In genomic region chr3:171828852-171829770, GRCh38 we compare ENCODE assay signal across 12 cellular contexts. TPM values are rescaled to one million over a fixed set of nuclear protein-coding genes. Genes with fewer than 3 reads are reported as not detected.
DNase-seq lines count a peak whose midpoint lies in the region; ATAC-seq and TF ChIP-seq lines count a peak whose summit lies in the region.
"Had no signal": no experiment of that assay in that cellular context is flagged by ENCODE, and none has a peak within 500 bp of the region (broad histone marks: within the 10 kb centered on the region; RNA-seq: fewer than 3 reads in every experiment).

No MANE protein-coding gene starts in this region.

- H3K4ac ChIP-seq in mesenchymal stem cell (ENCODE audit: low read depth in 1 of 2, low read length in 2 of 2), result no peak overlapping the region

- no peaks in the 10 kb centered on the region for H3K9me3 Mint-ChIP-seq in nephron
- no peaks in the 10 kb centered on the region for H3K9me3 Mint-ChIP-seq in naive thymus-derived CD8-positive, alpha-beta T cell
- H3K9me3 Mint-ChIP-seq: activated naive CD4-positive, alpha-beta T cell treated with anti-CD3 and anti-CD28 coated beads for 36 hours had no signal

- H2AK5ac ChIP-seq in mesenchymal stem cell (ENCODE audit: low read length, severe bottlenecking), result no peak overlapping the region

- H3K4me1 ChIP-seq in mesenchymal stem cell (ENCODE audit: control insufficient read depth, insufficient read depth, low read depth, low read length), result peaks cover 12% of the 10 kb centered on the region

- peak overlapping the region in 52 of 59 donors; percentile 19 to 87 (median 77) for H3K27ac ChIP-seq in dorsolateral prefrontal cortex
- no peak overlapping the region for H3K27ac ChIP-seq in mesenchymal stem cell (ENCODE audit: low read length, poor library complexity, severe bottlenecking)

- peak; percentile 30 for ATAC-seq in Right ventricle myocardium inferior
- no peak for ATAC-seq in naive thymus-derived CD8-positive, alpha-beta T cell

- H3K36me3 Mint-ChIP-seq in nephron (ENCODE audit: low read depth), result no peaks in the 10 kb centered on the region
- H3K36me3 Mint-ChIP-seq in naive thymus-derived CD8-positive, alpha-beta T cell, result no peaks in the 10 kb centered on the region

- peak overlapping the region in 2 of 3 experiments; percentile 37 to 65 for H3K27ac Mint-ChIP-seq in nephron
- H3K27ac Mint-ChIP-seq in naive thymus-derived CD8-positive, alpha-beta T cell, result peak overlapping the region in 1 of 10 donors; percentile 61
- H3K27ac Mint-ChIP-seq: activated naive CD4-positive, alpha-beta T cell treated with anti-CD3 and anti-CD28 coated beads for 36 hours had no signal

- POLR2A ChIA-PET in naive thymus-derived CD8-positive, alpha-beta T cell (lab: Charles Lee), result interaction anchor here (0.5 kb wide), 1 partner anchor 31 kb away, joined by 3 read pairs; no protein-coding TSS in a partner anchor

- no peaks in the 10 kb centered on the region for H3K36me3 ChIP-seq in mesenchymal stem cell (ENCODE audit: control insufficient read depth in 1 of 2, insufficient read depth in 2 of 2, low read depth in 1 of 2, low read length in 2 of 2)

- 97% methylated on average over 5 of the region's 5 CpGs for WGBS in mesenchymal stem cell

- TF ChIP-seq CTCF in dorsolateral prefrontal cortex (IDR thresholded peaks at IDR 0.05 in 54 of 56, conservative IDR thresholded peaks at IDR 0.05 in 2 of 56; ENCODE audit: low read depth in 1 of 56, partially characterized antibody in 56 of 56) (no peak), nephron (IDR thresholded peaks at IDR 0.05; ENCODE audit: unreplicated experiment in 3 of 3) (no peak)

- H3K27me3 Mint-ChIP-seq in nephron (ENCODE audit: low read depth), result peaks cover 5% of the 10 kb centered on the region
- peaks cover 0 to 20% (median 8%) of the 10 kb centered on the region in 5 donors for H3K27me3 Mint-ChIP-seq in naive thymus-derived CD8-positive, alpha-beta T cell

- H4K8ac ChIP-seq in mesenchymal stem cell (ENCODE audit: low read length), result no peak overlapping the region

- DNase-seq in Right ventricle myocardium inferior (ENCODE audit: missing footprints) (no peak), cardiac septum (ENCODE audit: low spot score) (no peak), dorsolateral prefrontal cortex (no peak), NCI-H1105 (lab: John Stamatoyannopoulos, UW) (no peak), mesenchymal stem cell (no peak), NCI-H2107 treated with DMSO at 0.1 percent for 48 hours (lab: John Stamatoyannopoulos, UW; ENCODE audit: unreplicated experiment) (no peak)
- no peak for DNase-seq in naive thymus-derived CD8-positive, alpha-beta T cell
- DNase-seq: activated naive CD4-positive, alpha-beta T cell treated with anti-CD3 and anti-CD28 coated beads for 36 hours; T-helper 9 cell had no signal

- no peak overlapping the region for H3K4me3 ChIP-seq in dorsolateral prefrontal cortex
- H3K4me3 ChIP-seq in mesenchymal stem cell (ENCODE audit: insufficient read depth in 1 of 2, low read depth in 1 of 2, low read length in 2 of 2), result no peak overlapping the region

- no peak overlapping the region for H3K14ac ChIP-seq in mesenchymal stem cell (ENCODE audit: low read length in 2 of 2)

- no peaks in the 10 kb centered on the region for H3K9me3 ChIP-seq in mesenchymal stem cell (ENCODE audit: control insufficient read depth, low read length)

- H4K91ac ChIP-seq in mesenchymal stem cell (ENCODE audit: low read length), result no peak overlapping the region

- no peak overlapping the region for H3K4me3 Mint-ChIP-seq in nephron
- no peak overlapping the region for H3K4me3 Mint-ChIP-seq in naive thymus-derived CD8-positive, alpha-beta T cell
- H3K4me3 Mint-ChIP-seq: activated naive CD4-positive, alpha-beta T cell treated with anti-CD3 and anti-CD28 coated beads for 36 hours had no signal

- H2BK12ac ChIP-seq in mesenchymal stem cell (ENCODE audit: low read length in 2 of 2), result peak overlapping the region in 1 of 2 experiments; percentile 77

- no peak overlapping the region for H3K9ac ChIP-seq in mesenchymal stem cell (ENCODE audit: low read length)

- no peak overlapping the region for H2BK120ac ChIP-seq in mesenchymal stem cell (ENCODE audit: low read depth, low read length)

- H3K4me1 Mint-ChIP-seq in nephron, result peaks cover 50% of the 10 kb centered on the region
- H3K4me1 Mint-ChIP-seq in naive thymus-derived CD8-positive, alpha-beta T cell, result peaks cover 0 to 19% (median under 1%) of the 10 kb centered on the region in 4 donors

- H3K4me2 ChIP-seq in mesenchymal stem cell (ENCODE audit: low read length, poor library complexity, severe bottlenecking), result no peak overlapping the region

- no peak overlapping the region for H3K18ac ChIP-seq in mesenchymal stem cell (ENCODE audit: low read depth in 1 of 2, low read length in 2 of 2)

- H2BK15ac ChIP-seq in mesenchymal stem cell (ENCODE audit: low read depth, poor library complexity, severe bottlenecking), result no peak overlapping the region

- no peak overlapping the region for H2AFZ ChIP-seq in mesenchymal stem cell (ENCODE audit: low read depth, low read length)

- intact Hi-C loops in Right ventricle myocardium inferior (cut with DNase I) (no loop called here), cardiac septum (cut with DNase I) (loop anchor here (1.0 kb wide), 1 partner anchor 19 kb away; the partner anchor contains the start of gene PLD1), dorsolateral prefrontal cortex (cut with DNase I) (no loop called here)

- H3K23ac ChIP-seq in mesenchymal stem cell (ENCODE audit: low read length in 2 of 2), result no peak overlapping the region

- H2BK5ac ChIP-seq in mesenchymal stem cell (ENCODE audit: low read depth, low read length, poor library complexity, severe bottlenecking), result no peak overlapping the region

- no peaks in the 10 kb centered on the region for H3K27me3 ChIP-seq in dorsolateral prefrontal cortex
- H3K27me3 ChIP-seq in mesenchymal stem cell (ENCODE audit: control insufficient read depth in 1 of 2, insufficient read depth in 1 of 2, low read length in 2 of 2), result no peaks in the 10 kb centered on the region

- no peaks in the 10 kb centered on the region for H3K79me1 ChIP-seq in mesenchymal stem cell (replicated peaks; ENCODE audit: low read length, poor library complexity, severe bottlenecking)

RNA-seq across cellular contexts. Expression of gene TMEM212, which starts 14.0 kb away (rescaled TPM):
- total RNA-seq in Right ventricle myocardium inferior (not detected), cardiac septum (not detected), dorsolateral prefrontal cortex (1 to 10 TPM in 47 of 120 experiments, under 1 TPM in 16, not detected in 57; 0.22 to 5.6 (median 1.4) TPM)
- 0.06 TPM for polyA plus RNA-seq in mesenchymal stem cell (2013, experiment 1 of 2)
- not detected for polyA plus RNA-seq in mesenchymal stem cell (2013, experiment 2 of 2)
- not detected for total RNA-seq in naive thymus-derived CD8-positive, alpha-beta T cell
- polyA plus RNA-seq in naive thymus-derived CD8-positive, alpha-beta T cell, result not detected
- total RNA-seq: activated naive CD4-positive, alpha-beta T cell treated with anti-CD3 and anti-CD28 coated beads for 36 hours; myocyte had no signal
- polyA plus RNA-seq: thymus had no signal

RNA-seq across cellular contexts. Expression of gene PLD1, which starts 18.8 kb away (rescaled TPM):
- total RNA-seq in Right ventricle myocardium inferior (78.0 TPM), cardiac septum (56.5 TPM), dorsolateral prefrontal cortex (100 to 1,000 TPM in 2 of 120 experiments, 10 to 100 TPM in 118; 16.2 to 167 (median 39.0) TPM)
- 18.9 TPM for polyA plus RNA-seq in mesenchymal stem cell (2013, experiment 1 of 2)
- 18.3 TPM for polyA plus RNA-seq in mesenchymal stem cell (2013, experiment 2 of 2)
- under 1 TPM; 0.38 to 0.44 TPM for total RNA-seq in naive thymus-derived CD8-positive, alpha-beta T cell
- polyA plus RNA-seq in naive thymus-derived CD8-positive, alpha-beta T cell, result not detected

Comparison
In these comparisons a context has a peak if more than half of its experiments do, and no peak if none do; other contexts are left out.
1. RNA of gene PLD1, which starts 18.8 kb away (total RNA-seq): 78.0 TPM in Right ventricle myocardium inferior (single experiment), 56.5 TPM in cardiac septum (single experiment) and 16.2 to 167 TPM in dorsolateral prefrontal cortex; 0.38 to 0.44 TPM in naive thymus-derived CD8-positive, alpha-beta T cell; every median in the first group is over 10 times any median in the second.